8 cellular contexts compared by ENCODE assay signal in the genomic region with DNA sequence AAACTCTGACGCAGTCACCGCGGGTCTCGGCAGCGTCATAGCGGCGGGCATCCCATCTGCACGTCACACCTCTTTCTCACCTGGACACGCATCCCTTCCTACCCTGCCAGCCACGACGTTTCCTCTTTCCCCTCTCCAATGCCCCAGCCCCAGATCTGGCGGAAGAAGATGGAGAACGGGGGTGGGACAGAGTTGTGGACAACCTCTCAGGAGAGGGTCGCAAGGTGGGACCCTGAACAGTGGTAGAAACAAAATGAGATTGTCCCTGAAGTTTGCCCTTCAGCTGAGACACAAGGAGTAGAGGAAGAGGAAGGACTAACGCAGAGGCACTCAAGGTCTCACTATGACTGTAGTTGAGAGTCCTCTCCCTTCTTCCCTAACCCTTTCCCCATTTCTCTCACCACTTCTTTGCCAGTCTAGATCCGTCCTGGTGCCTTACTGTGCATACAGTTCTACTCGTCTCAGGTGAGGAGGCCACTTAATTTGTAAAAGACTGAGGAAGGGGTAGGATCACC. TPM values are rescaled to one million over a fixed set of nuclear protein-coding genes. Genes with fewer than 3 reads are reported as not detected.
DNase-seq lines count a peak whose midpoint lies in the region; ATAC-seq, FAIRE-seq and TF ChIP-seq lines count a peak whose summit lies in the region.

No MANE protein-coding gene starts in this region.

- WGBS in right lobe of liver (ENCODE audit: insufficient coverage, low coverage, low lambda C conversion rate, missing lambda C conversion rate), result under 1% methylated on average over 17 of the region's 17 CpGs

- H3K27ac Mint-ChIP-seq in astrocyte (ENCODE audit: unreplicated experiment), result peak overlapping the region; percentile 94
- peak overlapping the region; percentile 100 for H3K27ac Mint-ChIP-seq in type B pancreatic cell

- H3K9ac ChIP-seq in astrocyte (ENCODE audit: low read length), result peak overlapping the region; percentile 94

- peaks cover 25% of the 10 kb centered on the region for H3K4me1 Mint-ChIP-seq in astrocyte (ENCODE audit: low read depth, unreplicated experiment)
- peaks cover 26% of the 10 kb centered on the region for H3K4me1 Mint-ChIP-seq in type B pancreatic cell (ENCODE audit: unreplicated experiment)

- H3K36me3 ChIP-seq in cardiac muscle cell, result peaks cover 15% of the 10 kb centered on the region
- peaks cover 17% of the 10 kb centered on the region for H3K36me3 ChIP-seq in astrocyte (ENCODE audit: insufficient read depth, low read length)
- H3K36me3 ChIP-seq in right lobe of liver, result peaks cover 0 to 18% (median 0%) of the 10 kb centered on the region in 4 donors

- H3K9me3 Mint-ChIP-seq in astrocyte (ENCODE audit: unreplicated experiment), result no peaks in the 10 kb centered on the region
- H3K9me3 Mint-ChIP-seq in type B pancreatic cell, result no peaks in the 10 kb centered on the region

- FAIRE-seq in astrocyte (lab: Jason Lieb, UNC), result no peak

- peak overlapping the region; percentile 96 for H3K4me3 Mint-ChIP-seq in astrocyte (ENCODE audit: unreplicated experiment)
- peak overlapping the region; percentile 99 for H3K4me3 Mint-ChIP-seq in type B pancreatic cell

- H3K27ac ChIP-seq in cardiac muscle cell (peak overlapping the region; percentile 89), astrocyte (ENCODE audit: low read depth, low read length) (peak overlapping the region; percentile 92), right lobe of liver (peak overlapping the region; percentile 92 to 96 (median 96))

- H3K27me3 Mint-ChIP-seq in astrocyte (ENCODE audit: low read depth, unreplicated experiment), result no peaks in the 10 kb centered on the region
- no peaks in the 10 kb centered on the region for H3K27me3 Mint-ChIP-seq in type B pancreatic cell

- DNase-seq in cardiac muscle cell (ENCODE audit: low read depth in 1 of 2, low spot score in 1 of 2) (no peak), left ventricle myocardium superior (no peak), astrocyte (ENCODE audit: low read depth) (peak; percentile 64), right lobe of liver (no peak), type B pancreatic cell (ENCODE audit: extremely low spot score, unreplicated experiment) (no peak), DMS153 (lab: John Stamatoyannopoulos, UW) (no peak)

- H4K20me1 ChIP-seq in astrocyte (ENCODE audit: insufficient read depth, low read length), result peaks cover 32% of the 10 kb centered on the region

- H3K27me3 ChIP-seq in cardiac muscle cell (no peaks in the 10 kb centered on the region), astrocyte (ENCODE audit: insufficient read depth, low read length) (no peaks in the 10 kb centered on the region), right lobe of liver (no peaks in the 10 kb centered on the region)

- intact Hi-C loops in left ventricle myocardium superior (cut with micrococcal nuclease), result no loop called here
- intact Hi-C loops in right lobe of liver (cut with DNase I), result no loop called here

- H2AFZ ChIP-seq in astrocyte (ENCODE audit: low read depth, low read length), result peak overlapping the region; percentile 91

- peak overlapping the region; percentile 78 for H3K4me3 ChIP-seq in cardiac muscle cell
- peak overlapping the region; percentile 96 for H3K4me3 ChIP-seq in astrocyte (ENCODE audit: insufficient read depth, low read depth, low read length)
- H3K4me3 ChIP-seq in right lobe of liver, result peak overlapping the region; percentile 66 to 97 (median 80)

- H3K4me2 ChIP-seq in astrocyte (ENCODE audit: low read length), result peak overlapping the region; percentile 99

- peaks cover 48% of the 10 kb centered on the region for H3K79me2 ChIP-seq in astrocyte (ENCODE audit: insufficient read depth, low read length)

- no peak for ATAC-seq in left ventricle myocardium superior
- no peak for ATAC-seq in right lobe of liver
- ATAC-seq in GM19467 (IDR thresholded peaks at IDR 0.05; ENCODE audit: unreplicated experiment), result no peak
- ATAC-seq in GM18868 (IDR thresholded peaks at IDR 0.05; ENCODE audit: unreplicated experiment), result no peak

- H3K4me1 ChIP-seq in cardiac muscle cell (ENCODE audit: low read depth) (peaks cover 9% of the 10 kb centered on the region), astrocyte (ENCODE audit: insufficient read depth, low read length) (peaks cover 31% of the 10 kb centered on the region), right lobe of liver (peaks cover 0 to 29% (median 4%) of the 10 kb centered on the region in 4 donors)

- H3K9me3 ChIP-seq in cardiac muscle cell (ENCODE audit: low read depth) (no peaks in the 10 kb centered on the region), astrocyte (ENCODE audit: insufficient read depth, low read depth, low read length) (no peaks in the 10 kb centered on the region), right lobe of liver (no peaks in the 10 kb centered on the region)

- H3K36me3 Mint-ChIP-seq in astrocyte (ENCODE audit: low read depth, unreplicated experiment) (peaks cover 11% of the 10 kb centered on the region), type B pancreatic cell (peaks cover 13% of the 10 kb centered on the region)

- no peak for TF ChIP-seq POLR2A in right lobe of liver (IDR thresholded peaks at IDR 0.05)

- no peak for TF ChIP-seq CTCF in cardiac muscle cell (IDR thresholded peaks at IDR 0.05; ENCODE audit: low read depth, low read length)
- no peak for TF ChIP-seq CTCF in astrocyte (IDR thresholded peaks at IDR 0.05; ENCODE audit: insufficient read depth, low read depth, low read length)
- no peak for TF ChIP-seq CTCF in right lobe of liver (IDR thresholded peaks at IDR 0.05)
- no peak for TF ChIP-seq CTCF in type B pancreatic cell (conservative IDR thresholded peaks at IDR 0.05)

RNA-seq across cellular contexts. Expression of gene TRIM39, which starts 0.6 kb away (rescaled TPM):
- total RNA-seq in cardiac muscle cell, result 13.9 and 16.1 TPM in 2 replicates
- polyA plus RNA-seq in cardiac muscle cell, result 15.4 and 19.4 TPM in 2 replicates
- total RNA-seq in left ventricle myocardium superior, result 9.0 TPM
- 18.3 and 20.7 TPM in 2 replicates for total RNA-seq in astrocyte
- total RNA-seq in right lobe of liver, result 1 to 10 TPM; 3.3 to 7.5 (median 5.7) TPM
- total RNA-seq in type B pancreatic cell (ENCODE audit: low replicate concordance), result 13.7 and 16.4 TPM in 2 replicates

RNA-seq across cellular contexts. Expression of gene RPP21, which starts 17.7 kb away (rescaled TPM):
- 47.4 and 84.5 TPM in 2 replicates for total RNA-seq in cardiac muscle cell
- polyA plus RNA-seq in cardiac muscle cell, result 62.6 and 65.5 TPM in 2 replicates
- 25.5 TPM for total RNA-seq in left ventricle myocardium superior
- total RNA-seq in astrocyte, result 33.5 and 41.8 TPM in 2 replicates
- 10 to 100 TPM; 13.8 to 49.5 (median 16.3) TPM for total RNA-seq in right lobe of liver
- total RNA-seq in type B pancreatic cell (ENCODE audit: low replicate concordance), result 41.2 and 49.6 TPM in 2 replicates
